Comparison of ENCODE assay signal across 11 cellular contexts in genomic region chr17:50660042-50660886, GRCh38. TPM values are rescaled to one million over a fixed set of nuclear protein-coding genes. Genes with fewer than 3 reads are reported as not detected.
DNase-seq lines count a peak whose midpoint lies in the region; ATAC-seq and TF ChIP-seq lines count a peak whose summit lies in the region.
"Had no signal": no experiment of that assay in that cellular context is flagged by ENCODE, and none has a peak within 500 bp of the region (broad histone marks: within the 10 kb centered on the region; RNA-seq: fewer than 3 reads in every experiment).

No MANE protein-coding gene starts in this region.

- no peak overlapping the region for H3K4me2 ChIP-seq in fibroblast of lung (ENCODE audit: extremely low read depth, insufficient read depth, low read length)

- no peaks in the 10 kb centered on the region for H3K9me3 ChIP-seq in fibroblast of lung (ENCODE audit: control insufficient read depth, insufficient read depth, low read depth, low read length)
- H3K9me3 ChIP-seq in HAP-1 = no peaks in the 10 kb centered on the region

- H2AFZ ChIP-seq in fibroblast of lung (ENCODE audit: low read length) = no peak overlapping the region

- no peaks in the 10 kb centered on the region for H3K36me3 ChIP-seq in fibroblast of lung (ENCODE audit: control insufficient read depth, insufficient read depth, low read length)
- no peaks in the 10 kb centered on the region for H3K36me3 ChIP-seq in HAP-1 (replicated peaks)

- no peaks in the 10 kb centered on the region for H3K79me2 ChIP-seq in fibroblast of lung (ENCODE audit: control insufficient read depth, insufficient read depth, low read length)

- no peaks in the 10 kb centered on the region for H3K27me3 ChIP-seq in fibroblast of lung (ENCODE audit: control insufficient read depth, insufficient read depth, low read length)
- H3K27me3 ChIP-seq in HAP-1 (ENCODE audit: low read depth) = no peaks in the 10 kb centered on the region

- peak overlapping the region; percentile 39 for H3K27ac ChIP-seq in fibroblast of lung (ENCODE audit: insufficient read depth, low read length)

- ATAC-seq in sciatic nerve (peak; percentile 62), GM21447 (IDR thresholded peaks at IDR 0.05; ENCODE audit: unreplicated experiment) (no peak)
- ATAC-seq: naive thymus-derived CD8-positive, alpha-beta T cell had no signal

- H4K20me1 ChIP-seq in fibroblast of lung (ENCODE audit: control insufficient read depth, extremely low read depth, insufficient read depth, low read length) = no peaks in the 10 kb centered on the region

- TF ChIP-seq CTCF in fibroblast of lung (conservative IDR thresholded peaks at IDR 0.05 in 1 of 2, IDR thresholded peaks at IDR 0.05 in 1 of 2; ENCODE audit: low read depth in 1 of 2, low read length in 2 of 2) = no peak

- DNase-seq in EL = peak; percentile 56
- DNase-seq in NCI-H774 (lab: John Stamatoyannopoulos, UW) = peak; percentile 18
- peak in 1 of 2 donors; percentile 41 for DNase-seq in fibroblast of lung (ENCODE audit: low read depth in 2 of 2)
- DNase-seq in sciatic nerve (ENCODE audit: low spot score) = no peak
- DNase-seq in ACHN = no peak
- DNase-seq in HAP-1 (ENCODE audit: low spot score in 2 of 2) = no peak
- DNase-seq in DMS79 treated with DMSO at 0.1 percent for 48 hours (lab: John Stamatoyannopoulos, UW) = no peak
- DNase-seq: activated naive CD4-positive, alpha-beta T cell treated with anti-CD3 and anti-CD28 coated beads for 36 hours; naive thymus-derived CD8-positive, alpha-beta T cell; substantia nigra had no signal

- H3K4me3 ChIP-seq in fibroblast of lung (replicated peaks in 1 of 4; ENCODE audit: control extremely low read depth in 1 of 4, insufficient read depth in 1 of 4, low read depth in 3 of 4, low read length in 4 of 4) (no peak overlapping the region), HAP-1 (no peak overlapping the region)

- H3K4me1 ChIP-seq in fibroblast of lung (ENCODE audit: control insufficient read depth, extremely low read depth, insufficient read depth, low read length) (peaks cover 33% of the 10 kb centered on the region), HAP-1 (peaks cover 7% of the 10 kb centered on the region)

- in situ Hi-C loops in ACHN (cut with HindIII; ENCODE audit: low pct_ligation_motif_present, low pct_unique_long_range_greater_than_20kb, low sequenced_read_pairs) (no loop called here), HAP-1 (cut with MboI; ENCODE audit: low sequenced_read_pairs) (no loop called here)

- H3K9ac ChIP-seq in fibroblast of lung (ENCODE audit: insufficient read depth, low read length) = no peak overlapping the region

- intact Hi-C loops in sciatic nerve (cut with DNase I) = no loop called here

RNA-seq across cellular contexts. Expression of gene ABCC3, which starts 25.6 kb away (rescaled TPM):
- total RNA-seq in fibroblast of lung (20.0 and 34.8 TPM in 2 replicates), sciatic nerve (5.4 TPM)
- polyA plus RNA-seq in fibroblast of lung = 11.5 and 11.9 TPM in 2 replicates
- polyA plus RNA-seq in fibroblast of lung (2012) = 13.8 and 14.8 TPM in 2 replicates
- 35.8 and 62.2 TPM in 2 replicates for polyA minus RNA-seq in fibroblast of lung (ENCODE audit: low replicate concordance)
- total RNA-seq: activated naive CD4-positive, alpha-beta T cell treated with anti-CD3 and anti-CD28 coated beads for 36 hours had no signal
- polyA plus RNA-seq: naive thymus-derived CD8-positive, alpha-beta T cell had no signal

RNA-seq across cellular contexts. Expression of gene ANKRD40, which starts 47.5 kb away (rescaled TPM):
- total RNA-seq in fibroblast of lung = 34.4 and 34.5 TPM in 2 replicates
- 59.9 and 65.9 TPM in 2 replicates for polyA plus RNA-seq in fibroblast of lung
- polyA plus RNA-seq in fibroblast of lung (2012) = 28.3 and 30.4 TPM in 2 replicates
- 13.9 and 16.7 TPM in 2 replicates for polyA minus RNA-seq in fibroblast of lung (ENCODE audit: low replicate concordance)
- 106 TPM for total RNA-seq in sciatic nerve

RNA-seq across cellular contexts. Expression of gene LUC7L3, which starts 59.1 kb away (rescaled TPM):
- total RNA-seq in fibroblast of lung (23.9 and 35.2 TPM in 2 replicates), sciatic nerve (229 TPM)
- polyA plus RNA-seq in fibroblast of lung = 45.2 and 56.5 TPM in 2 replicates
- polyA plus RNA-seq in fibroblast of lung (2012) = 57.3 and 61.3 TPM in 2 replicates
- 4.3 and 26.2 TPM in 2 replicates for polyA minus RNA-seq in fibroblast of lung (ENCODE audit: low replicate concordance)

Comparison
In these comparisons a context has a peak if more than half of its experiments do, and no peak if none do; other contexts are left out.
1. DNase-seq: peak in EL (single experiment) and NCI-H774 (single experiment); none in sciatic nerve (single experiment), ACHN (single experiment), HAP-1 (0 of 2) and DMS79 treated with DMSO at 0.1 percent for 48 hours (single experiment).